ENCODE assay signal across 2 cellular contexts in the genomic region with DNA sequence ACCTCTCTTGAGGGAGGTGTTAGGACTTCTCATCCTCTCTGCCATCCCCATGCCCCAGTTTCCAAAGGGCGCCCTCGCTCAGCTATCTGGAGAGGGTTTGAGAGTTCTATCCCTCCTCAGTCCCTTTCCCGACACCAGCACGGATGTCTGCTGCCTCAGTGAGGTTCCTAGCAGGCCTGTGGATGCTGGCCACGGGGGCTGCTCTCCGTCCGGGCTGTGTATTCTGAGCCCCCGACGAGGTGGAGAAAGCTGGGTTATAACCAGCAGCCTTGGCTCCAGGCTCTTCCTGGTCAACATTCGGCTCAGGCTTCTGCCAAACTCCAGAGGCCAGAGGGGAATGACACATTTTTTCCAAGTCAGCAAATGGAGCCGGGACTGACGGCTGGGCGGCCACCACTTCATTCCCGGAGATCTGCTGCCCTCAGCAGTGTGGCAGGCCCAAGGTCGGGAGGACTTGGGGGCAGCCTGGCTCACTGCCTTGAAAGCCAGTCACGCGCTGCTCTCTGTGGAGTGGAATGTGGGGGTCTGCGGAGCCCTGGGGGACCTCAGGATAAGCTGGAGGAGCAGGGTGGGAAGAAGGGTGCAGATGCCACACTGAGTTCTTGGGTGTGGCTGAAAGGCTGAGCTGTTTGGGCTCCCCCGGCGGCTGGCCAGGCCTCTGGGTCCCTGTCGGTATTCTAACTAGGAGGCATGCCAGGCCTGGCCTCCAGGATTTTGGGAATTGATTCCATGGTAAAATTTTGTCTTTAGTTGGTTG.
TF ChIP-seq lines count a peak whose summit lies in the region.

No MANE protein-coding gene starts in this region.

TF ChIP-seq in IMR-90, 13 proteins besides CTCF, POLR2A, EP300 and RAD21:
- TF ChIP-seq MAFK (IDR thresholded peaks at IDR 0.05; ENCODE audit: low read depth, low read length) (peak; percentile 67), ELK1 (IDR thresholded peaks at IDR 0.05; ENCODE audit: borderline replicate concordance, low read depth, low read length) (no peak), MAZ (IDR thresholded peaks at IDR 0.05; ENCODE audit: borderline replicate concordance, low read depth, low read length) (no peak)

TF ChIP-seq in K562, 482 proteins besides CTCF, POLR2A, EP300 and RAD21:
- TF ChIP-seq POLR2G (IDR thresholded peaks at IDR 0.05; ENCODE audit: low read depth, low read length) (peak; percentile 11; the same call in 1 of the 2 replicates), NR3C1 (CRISPR knock-in tag; IDR thresholded peaks at IDR 0.05) (no peak), ZNF551 (CRISPR knock-in tag; IDR thresholded peaks at IDR 0.05) (no peak), POLR2B (IDR thresholded peaks at IDR 0.05; ENCODE audit: low read depth, partially characterized antibody) (peak; percentile 27), NEUROD1 (IDR thresholded peaks at IDR 0.05; ENCODE audit: borderline replicate concordance, low read depth, low read length, partially characterized antibody) (peak; percentile 6), HLTF (IDR thresholded peaks at IDR 0.05) (no peak)
